Comparison of ENCODE assay signal across 16 cellular contexts in the genomic region with DNA sequence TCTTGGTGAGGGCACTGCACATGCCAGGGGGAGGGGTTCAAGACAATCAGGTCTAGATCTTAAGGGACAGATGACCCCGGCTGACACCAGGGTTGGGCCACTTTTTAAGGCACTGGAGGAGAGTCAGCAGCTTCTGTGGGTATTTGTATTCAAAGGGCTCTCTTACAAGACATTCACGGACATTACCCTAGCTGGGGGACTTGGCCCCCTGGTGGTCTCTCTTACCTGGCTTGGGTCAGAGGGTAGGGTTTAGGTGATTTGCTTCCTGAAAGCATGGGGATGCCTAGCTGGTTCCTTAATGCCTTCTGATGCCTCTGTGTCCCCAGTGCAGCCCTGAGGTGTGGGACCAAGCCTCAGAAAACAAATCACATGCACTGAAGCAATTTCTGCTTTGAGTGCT.
A peak's percentile ranks its signal among the peaks of the same experiment; 100 is the strongest.
DNase-seq lines count a peak whose midpoint lies in the region; ATAC-seq lines count a peak whose summit lies in the region.
"Had no signal": no experiment of that assay in that cellular context is flagged by ENCODE, and none has a peak within 500 bp of the region (broad histone marks: within the 10 kb centered on the region; RNA-seq: fewer than 3 reads in every experiment).

No MANE protein-coding gene starts in this region.

- DNase-seq in ELF-1 (ENCODE audit: low read depth, low spot score) (peak; percentile 25), astrocyte of the hippocampus (ENCODE audit: low read depth, low spot score) (peak; percentile 0), mesendoderm (no peak), retina (peak; percentile 0), NCI-H1092 (lab: John Stamatoyannopoulos, UW) (no peak), NCI-H82 treated with DMSO at 0.1 percent for 48 hours (lab: John Stamatoyannopoulos, UW; ENCODE audit: unreplicated experiment) (no peak)
- DNase-seq: ACHN; C1 segment of cervical spinal cord; Calu3; CD4-positive, alpha-beta T cell; DMS79; EL; GDM1 had no signal

- no peak overlapping the region for H4K5ac ChIP-seq in mesendoderm (ENCODE audit: low read length)

- no peaks in the 10 kb centered on the region for H3K36me3 ChIP-seq in mesendoderm (ENCODE audit: control insufficient read depth, insufficient read depth, low read length)

- no CpG with 5 or more reads among the region's 2 CpGs for WGBS in mesendoderm (ENCODE audit: extremely low coverage, insufficient coverage, low lambda C conversion rate)

- no peak overlapping the region for H3K27ac ChIP-seq in mesendoderm (ENCODE audit: low read depth, low read length)
- H3K27ac ChIP-seq: HL-60 had no signal

- H3K23ac ChIP-seq in mesendoderm (ENCODE audit: low read length), result no peak overlapping the region

- H3K79me1 ChIP-seq in mesendoderm (ENCODE audit: low read length), result no peaks in the 10 kb centered on the region

- H3K4ac ChIP-seq in mesendoderm (ENCODE audit: low read depth, low read length), result no peak overlapping the region

- H2BK120ac ChIP-seq in mesendoderm (ENCODE audit: low read depth, low read length), result no peak overlapping the region

- no peaks in the 10 kb centered on the region for H3K79me2 ChIP-seq in mesendoderm (ENCODE audit: control insufficient read depth, insufficient read depth, low read length)

- no peak overlapping the region for H2AK5ac ChIP-seq in mesendoderm (ENCODE audit: low read length)

- no peak overlapping the region for H2BK5ac ChIP-seq in mesendoderm (ENCODE audit: low read length)

- no peak for ATAC-seq in GM19324 (IDR thresholded peaks at IDR 0.05; ENCODE audit: low FRiP score, unreplicated experiment)
- ATAC-seq: HCT116 had no signal

- H3K9ac ChIP-seq in mesendoderm (ENCODE audit: low read length), result no peak overlapping the region

- no peaks in the 10 kb centered on the region for H3K27me3 ChIP-seq in mesendoderm (ENCODE audit: insufficient read depth, low read length, poor library complexity)

- peak overlapping the region; percentile 7 for H3K18ac ChIP-seq in mesendoderm (ENCODE audit: low read length)

- no peak overlapping the region for H3K4me3 ChIP-seq in mesendoderm (ENCODE audit: low read length)

- H3K56ac ChIP-seq in mesendoderm (ENCODE audit: low read length), result no peak overlapping the region

- no peak overlapping the region for H4K8ac ChIP-seq in mesendoderm (ENCODE audit: low read depth, low read length)

- no peak overlapping the region for H2BK15ac ChIP-seq in mesendoderm (replicated peaks; ENCODE audit: low read depth)

- peaks cover 8% of the 10 kb centered on the region for H3K4me1 ChIP-seq in mesendoderm (ENCODE audit: control insufficient read depth, low read depth, low read length)

- H3K4me2 ChIP-seq in mesendoderm (ENCODE audit: low read length), result no peak overlapping the region

Comparison
In these comparisons a context has a peak if more than half of its experiments do, and no peak if none do; other contexts are left out.
1. DNase-seq: peak in ELF-1 (single experiment), astrocyte of the hippocampus (single experiment) and retina (single experiment); none in mesendoderm (single experiment), NCI-H1092 (single experiment) and NCI-H82 treated with DMSO at 0.1 percent for 48 hours (single experiment).